In the genomic region with DNA sequence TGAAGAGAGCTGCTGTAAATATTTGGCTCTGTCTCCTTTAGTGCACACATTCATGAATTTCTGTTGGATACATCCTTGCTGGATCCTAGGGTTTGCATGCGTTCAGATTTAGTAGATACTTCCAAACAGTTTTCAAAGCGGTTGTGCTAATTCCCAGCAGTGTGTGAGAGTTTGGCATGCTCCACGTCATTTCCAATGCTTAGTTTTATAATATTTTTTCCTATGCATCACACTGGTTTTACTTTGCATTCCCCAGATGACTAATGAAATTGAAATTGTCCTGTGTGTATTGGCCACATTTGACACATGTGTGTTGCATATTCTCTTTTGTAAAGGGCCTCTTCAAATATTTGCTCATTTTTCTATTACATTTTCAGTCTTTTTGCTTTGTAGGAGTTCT, we compare ENCODE assay signal across 23 cellular contexts. TPM values are rescaled to one million over a fixed set of nuclear protein-coding genes. Genes with fewer than 3 reads are reported as not detected.
DNase-seq lines count a peak whose midpoint lies in the region; ATAC-seq, FAIRE-seq and TF ChIP-seq lines count a peak whose summit lies in the region.
"Had no signal": no experiment of that assay in that cellular context is flagged by ENCODE, and none has a peak within 500 bp of the region (broad histone marks: within the 10 kb centered on the region; RNA-seq: fewer than 3 reads in every experiment).

No MANE protein-coding gene starts in this region.

- TF ChIP-seq CTCF in AG10803 (conservative IDR thresholded peaks at IDR 0.05; ENCODE audit: low read length) (no peak), fibroblast of the aortic adventitia (IDR thresholded peaks at IDR 0.05; ENCODE audit: insufficient read depth, low read length) (no peak)

- ATAC-seq in GM21529 (IDR thresholded peaks at IDR 0.05; ENCODE audit: unreplicated experiment), result no peak
- ATAC-seq: SK-N-SH treated with all-trans-retinoic acid at 6 μM for 48 hours had no signal

- peaks cover 6% of the 10 kb centered on the region for H3K9me3 ChIP-seq in adipocyte (ENCODE audit: control insufficient read depth, low read length)
- H3K9me3 ChIP-seq: Caco-2, Peyer's patch had no signal

- H3K9ac ChIP-seq in adipocyte (ENCODE audit: low read length), result no peak overlapping the region
- H3K9ac ChIP-seq: BLaER1 treated with 17β-estradiol and CSF1 and Interleukin-3, amounts not matched to agents 10 nM and 100 nM had no signal

- H3K27me3 ChIP-seq in adipocyte (replicated peaks; ENCODE audit: control insufficient read depth, insufficient read depth, low read length), result no peaks in the 10 kb centered on the region
- H3K27me3 ChIP-seq: BLaER1 treated with 17β-estradiol and CSF1 and Interleukin-3, amounts not matched to agents 10 nM and 100 nM; Peyer's patch had no signal

- H3K4me3 ChIP-seq in AG10803 (ENCODE audit: low read length), result no peak overlapping the region
- no peak overlapping the region for H3K4me3 ChIP-seq in adipocyte (ENCODE audit: low read length)
- H3K4me3 ChIP-seq in fibroblast of the aortic adventitia (ENCODE audit: low read depth, low read length), result no peak overlapping the region
- H3K4me3 ChIP-seq: BLaER1 treated with 17β-estradiol and CSF1 and Interleukin-3, amounts not matched to agents 10 nM and 100 nM; Peyer's patch had no signal

- H3K36me3 ChIP-seq in adipocyte (ENCODE audit: control insufficient read depth, insufficient read depth, low read length, severe bottlenecking), result no peaks in the 10 kb centered on the region
- H3K36me3 ChIP-seq: BLaER1 treated with 17β-estradiol and CSF1 and Interleukin-3, amounts not matched to agents 10 nM and 100 nM; Peyer's patch had no signal

- peaks cover 21% of the 10 kb centered on the region for H3K4me1 ChIP-seq in adipocyte (ENCODE audit: control insufficient read depth, insufficient read depth, low read length)
- H3K4me1 ChIP-seq: BLaER1 treated with 17β-estradiol and CSF1 and Interleukin-3, amounts not matched to agents 10 nM and 100 nM; Caco-2; Peyer's patch had no signal

- DNase-seq in AG10803 (ENCODE audit: low read depth) (peak; percentile 91), GM04503 (ENCODE audit: low read depth) (peak; percentile 37), adipocyte (ENCODE audit: low read depth) (peak; percentile 7), fibroblast of the aortic adventitia (ENCODE audit: low read depth) (peak; percentile 14), urothelium cell line (ENCODE audit: low spot score) (no peak)
- DNase-seq in stimulated activated CD4-positive, alpha-beta T cell treated with anti-CD3 and anti-CD28 coated beads, Interleukin-2, amount 100 ng/mL, for 24 hours, result no peak
- DNase-seq in activated effector memory CD4-positive, alpha-beta T cell treated with anti-CD3 and anti-CD28 coated beads, Interleukin-2, amount 50 U/mL, for 16 hours, result no peak
- DNase-seq: Caco-2; CD4-positive, alpha-beta memory T cell; DMS 273 treated with DMSO at 0.1 percent for 48 hours; DND-41; GDM1; HCEC 1CT; NCI-H1694 treated with DMSO at 0.1 percent for 48 hours; NCI-H2081 treated with DMSO at 0.1 percent for 48 hours; NCI-H2171 treated with DMSO at 0.1 percent for 48 hours; NCI-H524 treated with DMSO at 0.1 percent for 48 hours; NCI-H82; Peyer's patch had no signal

- FAIRE-seq in urothelium cell line (lab: Jason Lieb, UNC), result no peak

RNA-seq across cellular contexts. Expression of gene AADACL3, which starts 18.5 kb away (rescaled TPM):
- total RNA-seq in fibroblast of the aortic adventitia (ENCODE audit: low replicate concordance), result not detected in 2 replicates
- total RNA-seq: A172; Caco-2; CD4-positive, alpha-beta memory T cell; Peyer's patch had no signal

RNA-seq across cellular contexts. Expression of gene CFAP107, which starts 48.6 kb away (rescaled TPM):
- not detected in 2 replicates for total RNA-seq in fibroblast of the aortic adventitia (ENCODE audit: low replicate concordance)
- total RNA-seq: A172; Caco-2; CD4-positive, alpha-beta memory T cell; Peyer's patch had no signal

RNA-seq across cellular contexts. Expression of gene AADACL4, which starts 53.5 kb away (rescaled TPM):
- not detected in 2 replicates for total RNA-seq in fibroblast of the aortic adventitia (ENCODE audit: low replicate concordance)
- total RNA-seq: A172; Caco-2; CD4-positive, alpha-beta memory T cell; Peyer's patch had no signal

Comparison
In these comparisons a context has a peak if more than half of its experiments do, and no peak if none do; other contexts are left out.
1. DNase-seq: peak in AG10803 (single experiment), GM04503 (single experiment), adipocyte (single experiment) and fibroblast of the aortic adventitia (single experiment); none in stimulated activated CD4-positive, alpha-beta T cell treated with anti-CD3 and anti-CD28 coated beads, Interleukin-2, amount 100 ng/mL, for 24 hours (0 of 2), activated effector memory CD4-positive, alpha-beta T cell treated with anti-CD3 and anti-CD28 coated beads, Interleukin-2, amount 50 U/mL, for 16 hours (single experiment) and urothelium cell line (single experiment).